16 cellular contexts compared by ENCODE assay signal in the genomic region with DNA sequence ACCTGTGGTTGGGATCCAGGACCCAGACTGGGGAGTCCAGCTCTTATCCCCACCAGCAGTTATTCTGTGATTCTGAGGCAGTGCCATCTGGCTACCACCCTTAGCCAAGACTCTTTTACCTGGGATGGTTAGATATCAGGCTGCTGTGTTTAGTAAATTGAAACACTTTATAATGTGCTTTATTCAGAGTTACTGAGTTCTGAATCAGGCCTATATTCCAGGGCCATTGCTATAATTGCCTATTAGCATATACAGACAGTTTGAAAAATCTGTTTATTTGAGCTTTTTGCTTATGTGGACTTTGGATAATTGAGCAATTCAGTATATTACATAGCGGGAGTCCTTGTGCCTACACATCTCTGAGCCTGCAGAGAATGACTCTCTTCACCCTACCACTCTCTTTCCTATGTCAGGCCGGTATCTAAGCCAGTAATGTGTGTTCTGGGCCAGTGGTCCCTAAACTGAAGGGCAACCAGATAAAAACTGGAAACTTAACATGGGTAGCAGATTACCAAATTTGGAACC. TPM values are rescaled to one million over a fixed set of nuclear protein-coding genes. Genes with fewer than 3 reads are reported as not detected.
A peak's percentile ranks its signal among the peaks of the same experiment; 100 is the strongest.
DNase-seq lines count a peak whose midpoint lies in the region; ATAC-seq, FAIRE-seq and TF ChIP-seq lines count a peak whose summit lies in the region.
"Had no signal": no experiment of that assay in that cellular context is flagged by ENCODE, and none has a peak within 500 bp of the region (broad histone marks: within the 10 kb centered on the region; RNA-seq: fewer than 3 reads in every experiment).

No MANE protein-coding gene starts in this region.

- H3K4ac ChIP-seq in trophoblast cell (ENCODE audit: low read depth, low read length): peak overlapping the region; percentile 76

- H3K79me2 ChIP-seq in GM23248 (ENCODE audit: insufficient read depth): peaks cover 98% of the 10 kb centered on the region
- H3K79me2 ChIP-seq in trophoblast cell (ENCODE audit: control insufficient read depth, insufficient read depth, low read length, poor library complexity): peaks cover 2% of the 10 kb centered on the region

- H3K18ac ChIP-seq in trophoblast cell (ENCODE audit: low read length): peak overlapping the region; percentile 17

- H3K79me1 ChIP-seq in trophoblast cell (ENCODE audit: low read length): peaks cover 12% of the 10 kb centered on the region

- no peak for TF ChIP-seq CTCF in RWPE2 (IDR thresholded peaks at IDR 0.05; ENCODE audit: poor library complexity, severe bottlenecking)
- TF ChIP-seq CTCF in gastroesophageal sphincter (IDR thresholded peaks at IDR 0.05): no peak

- ATAC-seq in RWPE2 (ENCODE audit: low read depth) (no peak), gastroesophageal sphincter (no peak)
- ATAC-seq: SK-N-SH treated with all-trans-retinoic acid at 6 μM for 48 hours had no signal

- no peak for TF ChIP-seq EP300 in gastroesophageal sphincter (IDR thresholded peaks at IDR 0.05)

- H2BK12ac ChIP-seq in trophoblast cell (ENCODE audit: low read length): peak overlapping the region; percentile 46

- H3F3A ChIP-seq in GM23248 (ENCODE audit: insufficient read depth): peaks cover 16% of the 10 kb centered on the region; the same call in 1 of the 2 replicates

- H3K9me2 ChIP-seq in GM23248 (ENCODE audit: insufficient read depth): no peaks in the 10 kb centered on the region

- TF ChIP-seq POLR2A in gastroesophageal sphincter (IDR thresholded peaks at IDR 0.05): no peak

- H2AK5ac ChIP-seq in trophoblast cell (ENCODE audit: low read length): peak overlapping the region; percentile 18

- in situ Hi-C loops in GM23248 (cut with MboI): no loop called here
- in situ Hi-C loops in HAP-1 (cut with MboI; ENCODE audit: low sequenced_read_pairs): no loop called here

- H3K4me1 ChIP-seq in GM23248 (ENCODE audit: insufficient read depth) (peaks cover 32% of the 10 kb centered on the region), RWPE2 (ENCODE audit: insufficient read depth, poor library complexity, severe bottlenecking) (peaks cover 35% of the 10 kb centered on the region), gastroesophageal sphincter (peaks cover 10 to 83% (median 30%) of the 10 kb centered on the region in 3 donors), trophoblast cell (ENCODE audit: control insufficient read depth in 1 of 2, insufficient read depth in 2 of 2, low read length in 2 of 2) (peaks cover 9 to 21% of the 10 kb centered on the region in 2 experiments), small intestine (ENCODE audit: control insufficient read depth in 2 of 2, insufficient read depth in 1 of 2, low read depth in 1 of 2, low read length in 1 of 2) (peaks cover 8 to 20% of the 10 kb centered on the region in 2 donors), HAP-1 (peaks cover 33% of the 10 kb centered on the region)

- peak overlapping the region; percentile 56 for H2BK120ac ChIP-seq in trophoblast cell (ENCODE audit: insufficient read depth, low read length, poor library complexity)

- H4K91ac ChIP-seq in trophoblast cell (ENCODE audit: low read depth, low read length): peak overlapping the region; percentile 50

- no peaks in the 10 kb centered on the region for H3K36me3 ChIP-seq in GM23248 (ENCODE audit: low read depth)
- no peaks in the 10 kb centered on the region for H3K36me3 ChIP-seq in RWPE2 (ENCODE audit: low read depth)
- H3K36me3 ChIP-seq in gastroesophageal sphincter: no peaks in the 10 kb centered on the region
- H3K36me3 ChIP-seq in trophoblast cell (ENCODE audit: control insufficient read depth in 1 of 2, insufficient read depth in 2 of 2, low read length in 2 of 2): no peaks in the 10 kb centered on the region
- no peaks in the 10 kb centered on the region for H3K36me3 ChIP-seq in small intestine (ENCODE audit: control insufficient read depth in 2 of 2, insufficient read depth in 2 of 2, low read length in 2 of 2)
- H3K36me3 ChIP-seq in HAP-1 (replicated peaks): no peaks in the 10 kb centered on the region
- H3K36me3 ChIP-seq: neutrophil, vagina had no signal

- DNase-seq in GM23248: peak; percentile 10
- no peak for DNase-seq in RWPE2 (ENCODE audit: low spot score)
- DNase-seq in trophoblast cell: no peak
- DNase-seq in small intestine: no peak
- DNase-seq in HAP-1 (ENCODE audit: low spot score in 2 of 2): no peak
- no peak for DNase-seq in A172 (ENCODE audit: low spot score)
- DNase-seq: KG1; NCI-H1417 treated with DMSO at 0.1 percent for 48 hours; NCI-H345; OCI-M1; stimulated activated naive CD8-positive, alpha-beta T cell treated with anti-CD3 and anti-CD28 coated beads, Interleukin-15, Interleukin-2, amounts not matched to agents 100 U/mL and 50 U/mL, for 24 hours had no signal

- no peak for FAIRE-seq in small intestine (lab: Jason Lieb, UNC)

- no peak overlapping the region for H3K23ac ChIP-seq in trophoblast cell (ENCODE audit: low read length)

- H3K14ac ChIP-seq in trophoblast cell (ENCODE audit: low read length): no peak overlapping the region

- no peak overlapping the region for H4K12ac ChIP-seq in trophoblast cell (ENCODE audit: low read depth, low read length)

- WGBS in GM23248 (ENCODE audit: low coverage in 1 of 2, low lambda C conversion rate in 2 of 2, missing lambda C conversion rate in 2 of 2), 2 experiments: 96 to 100% methylated on average over 2 of the region's 2 CpGs
- 91 to 95% methylated on average over 2 of the region's 2 CpGs for WGBS in gastroesophageal sphincter (ENCODE audit: low coverage in 1 of 2), 2 donors
- no CpG with 5 or more reads among the region's 2 CpGs for WGBS in trophoblast cell (ENCODE audit: extremely low coverage, insufficient coverage, insufficient read length)
- 65 to 71% (median 68%) methylated on average over 2 of the region's 2 CpGs for WGBS in small intestine, 3 donors

- H3K9me3 ChIP-seq in GM23248 (ENCODE audit: low read depth) (no peaks in the 10 kb centered on the region), RWPE2 (ENCODE audit: severe bottlenecking) (no peaks in the 10 kb centered on the region), gastroesophageal sphincter (no peaks in the 10 kb centered on the region), trophoblast cell (ENCODE audit: insufficient read depth, low read depth, low read length) (no peaks in the 10 kb centered on the region), small intestine (ENCODE audit: control insufficient read depth, low read depth) (no peaks in the 10 kb centered on the region), HAP-1 (no peaks in the 10 kb centered on the region)
- H3K9me3 ChIP-seq: neutrophil, vagina had no signal

- H4K20me1 ChIP-seq in GM23248 (ENCODE audit: insufficient read depth): no peaks in the 10 kb centered on the region

- no peak overlapping the region for H2AFZ ChIP-seq in GM23248
- no peak overlapping the region for H2AFZ ChIP-seq in trophoblast cell (ENCODE audit: insufficient read depth, low read length, poor library complexity)

- H3K27me3 ChIP-seq in GM23248 (replicated peaks; ENCODE audit: insufficient read depth): no peaks in the 10 kb centered on the region
- H3K27me3 ChIP-seq in RWPE2 (ENCODE audit: insufficient read depth, poor library complexity, severe bottlenecking): no peaks in the 10 kb centered on the region
- no peaks in the 10 kb centered on the region for H3K27me3 ChIP-seq in gastroesophageal sphincter
- H3K27me3 ChIP-seq in trophoblast cell (ENCODE audit: insufficient read depth, low read length): no peaks in the 10 kb centered on the region
- H3K27me3 ChIP-seq in small intestine (ENCODE audit: control insufficient read depth in 2 of 2, insufficient read depth in 2 of 2, low read length in 2 of 2): no peaks in the 10 kb centered on the region
- H3K27me3 ChIP-seq in HAP-1 (ENCODE audit: low read depth): no peaks in the 10 kb centered on the region
- H3K27me3 ChIP-seq: neutrophil, vagina had no signal

- H2BK5ac ChIP-seq in trophoblast cell (ENCODE audit: low read depth, low read length, poor library complexity): no peak overlapping the region

- H3K4me2 ChIP-seq in GM23248 (ENCODE audit: unreplicated experiment) (no peak overlapping the region), trophoblast cell (ENCODE audit: low read length) (no peak overlapping the region)

- no peak overlapping the region for H3K4me3 ChIP-seq in GM23248
- no peak overlapping the region for H3K4me3 ChIP-seq in RWPE2 (ENCODE audit: severe bottlenecking)
- no peak overlapping the region for H3K4me3 ChIP-seq in gastroesophageal sphincter
- H3K4me3 ChIP-seq in trophoblast cell (ENCODE audit: low read depth, low read length): no peak overlapping the region
- H3K4me3 ChIP-seq in small intestine (ENCODE audit: low read depth in 1 of 2, low read length in 2 of 2): no peak overlapping the region
- H3K4me3 ChIP-seq in HAP-1: no peak overlapping the region
- H3K4me3 ChIP-seq: skin epidermis, vagina had no signal

- H3K27ac ChIP-seq in GM23248 (peak overlapping the region; percentile 91), RWPE2 (ENCODE audit: poor library complexity, severe bottlenecking) (peak overlapping the region; percentile 71), gastroesophageal sphincter (peak overlapping the region in 3 of 4 donors; percentile 19 to 66 (median 45)), trophoblast cell (ENCODE audit: low read depth, low read length) (no peak overlapping the region), small intestine (ENCODE audit: low read depth in 1 of 2, low read length in 1 of 2) (peak overlapping the region in 1 of 2 donors; percentile 27)
- H3K27ac ChIP-seq: neutrophil, skin epidermis, vagina had no signal

- H3K9ac ChIP-seq in GM23248: no peak overlapping the region; the same call in 1 of the 2 replicates
- H3K9ac ChIP-seq in trophoblast cell (ENCODE audit: low read length): no peak overlapping the region

- no peak overlapping the region for H4K8ac ChIP-seq in trophoblast cell (ENCODE audit: low read depth, low read length)

RNA-seq across cellular contexts. Expression of a gene that starts 45.4 kb away (rescaled TPM):
- 41.5 and 51.0 TPM in 2 replicates for total RNA-seq in GM23248 (2014; rRNA removed; shearing (Covaris generic))
- polyA plus RNA-seq in GM23248 (2016; fragmentation: Nextera tagmentation; extraction: Ambion mirVana) (13.6 and 13.7 TPM in 2 replicates), small intestine (10 to 100 TPM; 20.9 to 74.7 (median 36.5) TPM)
- total RNA-seq in gastroesophageal sphincter: 10 to 100 TPM; 37.4 to 89.5 (median 53.0) TPM
- 43.4 and 43.5 TPM in 2 replicates for polyA plus RNA-seq in trophoblast cell (2013)
- total RNA-seq in A172 (2014; rRNA removed; shearing (Covaris generic)): 10.3 and 10.6 TPM in 2 replicates
